16 cellular contexts compared by ENCODE assay signal in the genomic region with DNA sequence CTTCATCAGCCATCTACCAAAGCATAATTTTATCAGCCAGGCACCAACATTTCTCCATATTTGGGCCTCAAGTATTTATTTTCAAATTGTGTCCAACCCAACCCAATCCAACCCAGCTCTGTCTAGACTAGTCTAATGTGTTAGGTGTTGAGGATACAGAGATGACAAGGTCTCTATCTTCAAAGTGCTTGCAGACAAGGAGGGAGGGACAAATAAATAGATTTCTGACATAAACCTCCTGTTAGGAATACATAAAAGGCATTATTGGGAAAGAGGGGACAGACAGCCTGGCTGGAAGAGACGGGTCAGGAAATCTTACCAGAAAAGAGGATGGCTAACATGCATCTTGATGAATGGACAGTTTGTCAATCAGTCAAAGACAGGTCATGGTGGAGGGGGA.
DNase-seq lines count a peak whose midpoint lies in the region; ATAC-seq and TF ChIP-seq lines count a peak whose summit lies in the region.
"Had no signal": no experiment of that assay in that cellular context is flagged by ENCODE, and none has a peak within 500 bp of the region (broad histone marks: within the 10 kb centered on the region; RNA-seq: fewer than 3 reads in every experiment).

No MANE protein-coding gene starts in this region.

- peaks cover 21% of the 10 kb centered on the region for H3K4me1 ChIP-seq in CD4-positive, alpha-beta memory T cell (ENCODE audit: insufficient read depth, low read length)
- H3K4me1 ChIP-seq in PC-9 (replicated peaks; ENCODE audit: insufficient read depth) = peaks cover 29% of the 10 kb centered on the region
- no peaks in the 10 kb centered on the region for H3K4me1 ChIP-seq in hepatocyte (ENCODE audit: insufficient read depth)

- H3K4me3 ChIP-seq in CD4-positive, alpha-beta memory T cell (ENCODE audit: low read length in 2 of 2) = no peak overlapping the region
- no peak overlapping the region for H3K4me3 ChIP-seq in PC-9
- no peak overlapping the region for H3K4me3 ChIP-seq in hepatocyte

- POLR2A ChIA-PET in CD4-positive, alpha-beta memory T cell (lab: Charles Lee; ENCODE audit: partially characterized antibody) = no interaction called here
- POLR2A ChIA-PET in PC-9 (lab: Charles Lee; ENCODE audit: unreplicated experiment) = no interaction called here

- H3F3A ChIP-seq in PC-9 (ENCODE audit: insufficient read depth, low read depth) = peaks cover 12% of the 10 kb centered on the region; the same call in 1 of the 2 replicates

- no peak overlapping the region for H3K27ac Mint-ChIP-seq in activated T-cell treated with anti-CD3 and anti-CD28 coated beads, Interleukin-2, amount 50 U/mL, for 72 hours
- peak overlapping the region in 4 of 7 donors; percentile 18 to 57 (median 18) for H3K27ac Mint-ChIP-seq in CD4-positive, alpha-beta memory T cell

- peak overlapping the region; percentile 21 to 30 for H3K4me3 Mint-ChIP-seq in activated T-cell treated with anti-CD3 and anti-CD28 coated beads, Interleukin-2, amount 50 U/mL, for 72 hours
- H3K4me3 Mint-ChIP-seq in CD4-positive, alpha-beta memory T cell = peak overlapping the region in 5 of 8 donors; percentile 17 to 84 (median 55)

- peaks cover 20% of the 10 kb centered on the region for H3K27me3 Mint-ChIP-seq in activated T-cell treated with anti-CD3 and anti-CD28 coated beads, Interleukin-2, amount 50 U/mL, for 72 hours (ENCODE audit: low read depth)
- H3K27me3 Mint-ChIP-seq in CD4-positive, alpha-beta memory T cell = no peaks in the 10 kb centered on the region

- no peaks in the 10 kb centered on the region for H3K27me3 ChIP-seq in CD4-positive, alpha-beta memory T cell (ENCODE audit: insufficient read depth, low read length)
- H3K27me3 ChIP-seq in PC-9 (ENCODE audit: insufficient read depth, low read depth) = no peaks in the 10 kb centered on the region
- no peaks in the 10 kb centered on the region for H3K27me3 ChIP-seq in hepatocyte

- 76% methylated on average over 1 of the region's 1 CpG for WGBS in hepatocyte (ENCODE audit: low lambda C conversion rate, missing lambda C conversion rate)

- H3K9me3 ChIP-seq in CD4-positive, alpha-beta memory T cell (ENCODE audit: control insufficient read depth in 1 of 2, low read length in 2 of 2) = no peaks in the 10 kb centered on the region
- H3K9me3 ChIP-seq in PC-9 (ENCODE audit: insufficient read depth, low read depth) (no peaks in the 10 kb centered on the region), hepatocyte (ENCODE audit: low read depth) (no peaks in the 10 kb centered on the region)

- H2AFZ ChIP-seq in PC-9 (no peak overlapping the region), hepatocyte (no peak overlapping the region)

- no peaks in the 10 kb centered on the region for H3K9me2 ChIP-seq in PC-9 (ENCODE audit: insufficient read depth)
- H3K9me2 ChIP-seq in hepatocyte (replicated peaks; ENCODE audit: insufficient read depth) = no peaks in the 10 kb centered on the region

- H3K36me3 Mint-ChIP-seq in activated T-cell treated with anti-CD3 and anti-CD28 coated beads, Interleukin-2, amount 50 U/mL, for 72 hours (ENCODE audit: insufficient read depth in 2 of 2) = no peaks in the 10 kb centered on the region
- no peaks in the 10 kb centered on the region for H3K36me3 Mint-ChIP-seq in CD4-positive, alpha-beta memory T cell

- H3K9me3 Mint-ChIP-seq in activated T-cell treated with anti-CD3 and anti-CD28 coated beads, Interleukin-2, amount 50 U/mL, for 72 hours = peaks cover 0 to 2% of the 10 kb centered on the region in 2 donors
- H3K9me3 Mint-ChIP-seq in CD4-positive, alpha-beta memory T cell = peaks cover 0 to 4% (median 0%) of the 10 kb centered on the region in 8 donors

- intact Hi-C loops in CD4-positive, alpha-beta memory T cell (cut with micrococcal nuclease) = no loop called here
- intact Hi-C loops in PC-9 (cut with micrococcal nuclease; ENCODE audit: unreplicated experiment) = no loop called here

- no peaks in the 10 kb centered on the region for H3K79me2 ChIP-seq in PC-9 (ENCODE audit: low read depth)
- H3K79me2 ChIP-seq in hepatocyte = no peaks in the 10 kb centered on the region

- H3K4me1 Mint-ChIP-seq in activated T-cell treated with anti-CD3 and anti-CD28 coated beads, Interleukin-2, amount 50 U/mL, for 72 hours (ENCODE audit: low read depth) = peaks cover 26% of the 10 kb centered on the region
- H3K4me1 Mint-ChIP-seq in CD4-positive, alpha-beta memory T cell = peaks cover 16 to 31% (median 23%) of the 10 kb centered on the region in 4 donors

- DNase-seq in activated T-cell treated with anti-CD3 and anti-CD28 coated beads, Interleukin-2, amount 50 U/mL, for 72 hours = no peak
- DNase-seq in activated T-cell treated with anti-CD3 and anti-CD28 coated beads for 4 hours = no peak
- no peak for DNase-seq in CD4-positive, alpha-beta memory T cell
- DNase-seq in PC-9 = no peak
- DNase-seq in hepatocyte (ENCODE audit: low spot score) = no peak
- DNase-seq: EL, KG1, NCI-H1048, NCI-H2081, NCI-H510A, NCI-H82 had no signal

- no peaks in the 10 kb centered on the region for H4K20me1 ChIP-seq in PC-9 (ENCODE audit: insufficient read depth)
- H4K20me1 ChIP-seq in hepatocyte (ENCODE audit: insufficient read depth, poor library complexity, severe bottlenecking) = no peaks in the 10 kb centered on the region

- TF ChIP-seq POLR2A in GM18505 (IDR thresholded peaks at IDR 0.05; ENCODE audit: borderline replicate concordance, extremely low read depth, insufficient read depth, insufficient read length) = no peak

- ATAC-seq in activated T-cell treated with anti-CD3 and anti-CD28 coated beads, Interleukin-2, amount 50 U/mL, for 72 hours (replicated peaks in 1 of 2) = no peak
- ATAC-seq in HG02678 (IDR thresholded peaks at IDR 0.05; ENCODE audit: unreplicated experiment) (no peak), GM18505 (IDR thresholded peaks at IDR 0.05; ENCODE audit: unreplicated experiment) (no peak), GM18517 (IDR thresholded peaks at IDR 0.05; ENCODE audit: unreplicated experiment) (no peak)
- ATAC-seq: Panc1 had no signal

- TF ChIP-seq CTCF in PC-9 (conservative IDR thresholded peaks at IDR 0.05) (no peak), hepatocyte (IDR thresholded peaks at IDR 0.05; ENCODE audit: poor library complexity) (no peak)

- H3K27ac ChIP-seq in CD4-positive, alpha-beta memory T cell (ENCODE audit: low read depth, low read length) = no peak overlapping the region
- no peak overlapping the region for H3K27ac ChIP-seq in PC-9
- peak overlapping the region; percentile 2 for H3K27ac ChIP-seq in hepatocyte
- H3K27ac ChIP-seq: C4-2B had no signal

- CTCF ChIA-PET in CD4-positive, alpha-beta memory T cell (lab: Charles Lee; ENCODE audit: partially characterized antibody) = no interaction called here
- CTCF ChIA-PET in PC-9 (lab: Charles Lee) = no interaction called here

- no TSS peak for BruUV-seq in PC-9 (replicated peaks; lab: Mats Ljungman, UMichigan)

- H3K4me2 ChIP-seq in PC-9 = peak overlapping the region; percentile 36; the same call in 1 of the 2 replicates
- no peak overlapping the region for H3K4me2 ChIP-seq in hepatocyte

- H3K36me3 ChIP-seq in CD4-positive, alpha-beta memory T cell (ENCODE audit: insufficient read depth, low read length) = no peaks in the 10 kb centered on the region
- no peaks in the 10 kb centered on the region for H3K36me3 ChIP-seq in PC-9 (ENCODE audit: low read depth)
- H3K36me3 ChIP-seq in hepatocyte (replicated peaks; ENCODE audit: insufficient read depth, low read depth) = no peaks in the 10 kb centered on the region
